ENCODE assay signal across 1 cellular context in the genomic region with DNA sequence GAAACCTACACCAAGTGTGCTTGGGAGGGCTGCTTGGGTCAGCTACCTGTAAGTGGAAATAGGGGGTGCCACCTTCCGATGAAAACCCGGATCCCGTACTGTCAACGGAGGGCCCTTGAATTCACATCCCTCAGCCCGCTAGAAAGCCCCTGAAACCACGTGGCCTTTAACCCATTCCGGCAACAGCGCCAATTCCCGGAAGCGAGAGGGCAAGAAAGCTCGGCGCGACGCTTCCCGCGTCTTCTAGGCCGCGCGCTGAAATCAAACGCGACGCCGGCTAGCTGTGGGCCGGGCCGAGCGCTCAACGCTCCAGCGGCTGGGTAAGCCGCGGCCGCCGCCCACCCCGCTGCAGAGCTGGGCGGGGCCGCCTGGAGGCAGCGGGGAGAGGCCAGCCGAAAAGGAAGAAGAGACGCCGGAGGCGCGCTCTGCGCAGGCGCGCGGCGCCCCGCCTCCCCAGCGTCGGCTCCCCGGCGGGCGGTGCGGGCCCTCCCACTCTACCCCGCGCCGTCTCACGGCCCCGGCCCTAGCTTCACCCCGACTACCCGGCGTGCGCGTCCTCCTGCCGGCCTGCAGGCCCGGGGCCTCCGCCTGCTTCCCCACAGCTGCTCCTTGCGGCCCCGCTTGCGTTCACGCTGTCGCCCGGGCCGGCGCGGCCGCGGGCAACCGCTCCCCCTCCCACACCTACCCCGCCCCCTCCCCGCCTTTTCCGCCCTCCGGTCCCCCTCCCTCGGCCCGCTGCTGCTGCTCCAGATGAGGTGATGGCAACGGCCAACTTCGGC.
TF ChIP-seq lines count a peak whose summit lies in the region.

A gene (plus strand): TSS at position 492 of the 779 bp plus-strand sequence. CDS start 267 bp downstream, at position 759.

TF ChIP-seq in WTC11, 78 proteins besides CTCF, POLR2A, EP300 and RAD21 (continued from another document and continues in another):
- no peak for TF ChIP-seq NFATC4 (CRISPR knock-in tag; IDR thresholded peaks at IDR 0.05)
- TF ChIP-seq, protein P1, sequence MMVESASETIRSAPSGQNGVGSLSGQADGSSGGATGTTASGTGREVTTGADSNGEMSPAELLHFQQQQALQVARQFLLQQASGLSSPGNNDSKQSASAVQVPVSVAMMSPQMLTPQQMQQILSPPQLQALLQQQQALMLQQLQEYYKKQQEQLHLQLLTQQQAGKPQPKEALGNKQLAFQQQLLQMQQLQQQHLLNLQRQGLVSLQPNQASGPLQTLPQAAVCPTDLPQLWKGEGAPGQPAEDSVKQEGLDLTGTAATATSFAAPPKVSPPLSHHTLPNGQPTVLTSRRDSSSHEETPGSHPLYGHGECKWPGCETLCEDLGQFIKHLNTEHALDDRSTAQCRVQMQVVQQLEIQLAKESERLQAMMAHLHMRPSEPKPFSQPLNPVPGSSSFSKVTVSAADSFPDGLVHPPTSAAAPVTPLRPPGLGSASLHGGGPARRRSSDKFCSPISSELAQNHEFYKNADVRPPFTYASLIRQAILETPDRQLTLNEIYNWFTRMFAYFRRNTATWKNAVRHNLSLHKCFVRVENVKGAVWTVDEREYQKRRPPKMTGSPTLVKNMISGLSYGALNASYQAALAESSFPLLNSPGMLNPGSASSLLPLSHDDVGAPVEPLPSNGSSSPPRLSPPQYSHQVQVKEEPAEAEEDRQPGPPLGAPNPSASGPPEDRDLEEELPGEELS (CRISPR knock-in tag; IDR thresholded peaks at IDR 0.05) = peak; percentile 90
- TF ChIP-seq ELF4 (CRISPR knock-in tag; IDR thresholded peaks at IDR 0.05; ENCODE audit: low read depth) = no peak
- TF ChIP-seq, protein P2, sequence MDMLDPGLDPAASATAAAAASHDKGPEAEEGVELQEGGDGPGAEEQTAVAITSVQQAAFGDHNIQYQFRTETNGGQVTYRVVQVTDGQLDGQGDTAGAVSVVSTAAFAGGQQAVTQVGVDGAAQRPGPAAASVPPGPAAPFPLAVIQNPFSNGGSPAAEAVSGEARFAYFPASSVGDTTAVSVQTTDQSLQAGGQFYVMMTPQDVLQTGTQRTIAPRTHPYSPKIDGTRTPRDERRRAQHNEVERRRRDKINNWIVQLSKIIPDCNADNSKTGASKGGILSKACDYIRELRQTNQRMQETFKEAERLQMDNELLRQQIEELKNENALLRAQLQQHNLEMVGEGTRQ (CRISPR knock-in tag; IDR thresholded peaks at IDR 0.05) = peak; percentile 87
- TF ChIP-seq, protein P3, sequence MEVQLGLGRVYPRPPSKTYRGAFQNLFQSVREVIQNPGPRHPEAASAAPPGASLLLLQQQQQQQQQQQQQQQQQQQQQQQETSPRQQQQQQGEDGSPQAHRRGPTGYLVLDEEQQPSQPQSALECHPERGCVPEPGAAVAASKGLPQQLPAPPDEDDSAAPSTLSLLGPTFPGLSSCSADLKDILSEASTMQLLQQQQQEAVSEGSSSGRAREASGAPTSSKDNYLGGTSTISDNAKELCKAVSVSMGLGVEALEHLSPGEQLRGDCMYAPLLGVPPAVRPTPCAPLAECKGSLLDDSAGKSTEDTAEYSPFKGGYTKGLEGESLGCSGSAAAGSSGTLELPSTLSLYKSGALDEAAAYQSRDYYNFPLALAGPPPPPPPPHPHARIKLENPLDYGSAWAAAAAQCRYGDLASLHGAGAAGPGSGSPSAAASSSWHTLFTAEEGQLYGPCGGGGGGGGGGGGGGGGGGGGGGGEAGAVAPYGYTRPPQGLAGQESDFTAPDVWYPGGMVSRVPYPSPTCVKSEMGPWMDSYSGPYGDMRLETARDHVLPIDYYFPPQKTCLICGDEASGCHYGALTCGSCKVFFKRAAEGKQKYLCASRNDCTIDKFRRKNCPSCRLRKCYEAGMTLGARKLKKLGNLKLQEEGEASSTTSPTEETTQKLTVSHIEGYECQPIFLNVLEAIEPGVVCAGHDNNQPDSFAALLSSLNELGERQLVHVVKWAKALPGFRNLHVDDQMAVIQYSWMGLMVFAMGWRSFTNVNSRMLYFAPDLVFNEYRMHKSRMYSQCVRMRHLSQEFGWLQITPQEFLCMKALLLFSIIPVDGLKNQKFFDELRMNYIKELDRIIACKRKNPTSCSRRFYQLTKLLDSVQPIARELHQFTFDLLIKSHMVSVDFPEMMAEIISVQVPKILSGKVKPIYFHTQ (CRISPR knock-in tag; IDR thresholded peaks at IDR 0.05) = no peak
- TF ChIP-seq ZNF396 (CRISPR knock-in tag; IDR thresholded peaks at IDR 0.05; ENCODE audit: borderline replicate concordance) = no peak
- TF ChIP-seq NFE2L1 (CRISPR knock-in tag; IDR thresholded peaks at IDR 0.05) = peak; percentile 98
- TF ChIP-seq ZNF219 (CRISPR knock-in tag; IDR thresholded peaks at IDR 0.05; ENCODE audit: borderline replicate concordance) = no peak
- no peak for TF ChIP-seq NR3C1 (CRISPR knock-in tag; conservative IDR thresholded peaks at IDR 0.05; ENCODE audit: low read depth)
- TF ChIP-seq, protein P4, sequence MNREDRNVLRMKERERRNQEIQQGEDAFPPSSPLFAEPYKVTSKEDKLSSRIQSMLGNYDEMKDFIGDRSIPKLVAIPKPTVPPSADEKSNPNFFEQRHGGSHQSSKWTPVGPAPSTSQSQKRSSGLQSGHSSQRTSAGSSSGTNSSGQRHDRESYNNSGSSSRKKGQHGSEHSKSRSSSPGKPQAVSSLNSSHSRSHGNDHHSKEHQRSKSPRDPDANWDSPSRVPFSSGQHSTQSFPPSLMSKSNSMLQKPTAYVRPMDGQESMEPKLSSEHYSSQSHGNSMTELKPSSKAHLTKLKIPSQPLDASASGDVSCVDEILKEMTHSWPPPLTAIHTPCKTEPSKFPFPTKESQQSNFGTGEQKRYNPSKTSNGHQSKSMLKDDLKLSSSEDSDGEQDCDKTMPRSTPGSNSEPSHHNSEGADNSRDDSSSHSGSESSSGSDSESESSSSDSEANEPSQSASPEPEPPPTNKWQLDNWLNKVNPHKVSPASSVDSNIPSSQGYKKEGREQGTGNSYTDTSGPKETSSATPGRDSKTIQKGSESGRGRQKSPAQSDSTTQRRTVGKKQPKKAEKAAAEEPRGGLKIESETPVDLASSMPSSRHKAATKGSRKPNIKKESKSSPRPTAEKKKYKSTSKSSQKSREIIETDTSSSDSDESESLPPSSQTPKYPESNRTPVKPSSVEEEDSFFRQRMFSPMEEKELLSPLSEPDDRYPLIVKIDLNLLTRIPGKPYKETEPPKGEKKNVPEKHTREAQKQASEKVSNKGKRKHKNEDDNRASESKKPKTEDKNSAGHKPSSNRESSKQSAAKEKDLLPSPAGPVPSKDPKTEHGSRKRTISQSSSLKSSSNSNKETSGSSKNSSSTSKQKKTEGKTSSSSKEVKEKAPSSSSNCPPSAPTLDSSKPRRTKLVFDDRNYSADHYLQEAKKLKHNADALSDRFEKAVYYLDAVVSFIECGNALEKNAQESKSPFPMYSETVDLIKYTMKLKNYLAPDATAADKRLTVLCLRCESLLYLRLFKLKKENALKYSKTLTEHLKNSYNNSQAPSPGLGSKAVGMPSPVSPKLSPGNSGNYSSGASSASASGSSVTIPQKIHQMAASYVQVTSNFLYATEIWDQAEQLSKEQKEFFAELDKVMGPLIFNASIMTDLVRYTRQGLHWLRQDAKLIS (CRISPR knock-in tag; IDR thresholded peaks at IDR 0.05; ENCODE audit: borderline replicate concordance) = peak; percentile 93; the same call in 1 of the 2 replicates
- TF ChIP-seq ETV6 (CRISPR knock-in tag; IDR thresholded peaks at IDR 0.05) = peak; percentile 99
- no peak for TF ChIP-seq IRF2 (CRISPR knock-in tag; IDR thresholded peaks at IDR 0.05; ENCODE audit: borderline replicate concordance, low read depth)
- TF ChIP-seq, protein P5, sequence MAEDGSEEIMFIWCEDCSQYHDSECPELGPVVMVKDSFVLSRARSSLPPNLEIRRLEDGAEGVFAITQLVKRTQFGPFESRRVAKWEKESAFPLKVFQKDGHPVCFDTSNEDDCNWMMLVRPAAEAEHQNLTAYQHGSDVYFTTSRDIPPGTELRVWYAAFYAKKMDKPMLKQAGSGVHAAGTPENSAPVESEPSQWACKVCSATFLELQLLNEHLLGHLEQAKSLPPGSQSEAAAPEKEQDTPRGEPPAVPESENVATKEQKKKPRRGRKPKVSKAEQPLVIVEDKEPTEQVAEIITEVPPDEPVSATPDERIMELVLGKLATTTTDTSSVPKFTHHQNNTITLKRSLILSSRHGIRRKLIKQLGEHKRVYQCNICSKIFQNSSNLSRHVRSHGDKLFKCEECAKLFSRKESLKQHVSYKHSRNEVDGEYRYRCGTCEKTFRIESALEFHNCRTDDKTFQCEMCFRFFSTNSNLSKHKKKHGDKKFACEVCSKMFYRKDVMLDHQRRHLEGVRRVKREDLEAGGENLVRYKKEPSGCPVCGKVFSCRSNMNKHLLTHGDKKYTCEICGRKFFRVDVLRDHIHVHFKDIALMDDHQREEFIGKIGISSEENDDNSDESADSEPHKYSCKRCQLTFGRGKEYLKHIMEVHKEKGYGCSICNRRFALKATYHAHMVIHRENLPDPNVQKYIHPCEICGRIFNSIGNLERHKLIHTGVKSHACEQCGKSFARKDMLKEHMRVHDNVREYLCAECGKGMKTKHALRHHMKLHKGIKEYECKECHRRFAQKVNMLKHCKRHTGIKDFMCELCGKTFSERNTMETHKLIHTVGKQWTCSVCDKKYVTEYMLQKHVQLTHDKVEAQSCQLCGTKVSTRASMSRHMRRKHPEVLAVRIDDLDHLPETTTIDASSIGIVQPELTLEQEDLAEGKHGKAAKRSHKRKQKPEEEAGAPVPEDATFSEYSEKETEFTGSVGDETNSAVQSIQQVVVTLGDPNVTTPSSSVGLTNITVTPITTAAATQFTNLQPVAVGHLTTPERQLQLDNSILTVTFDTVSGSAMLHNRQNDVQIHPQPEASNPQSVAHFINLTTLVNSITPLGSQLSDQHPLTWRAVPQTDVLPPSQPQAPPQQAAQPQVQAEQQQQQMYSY (CRISPR knock-in tag; IDR thresholded peaks at IDR 0.05) = peak; percentile 87
- TF ChIP-seq, protein P6, sequence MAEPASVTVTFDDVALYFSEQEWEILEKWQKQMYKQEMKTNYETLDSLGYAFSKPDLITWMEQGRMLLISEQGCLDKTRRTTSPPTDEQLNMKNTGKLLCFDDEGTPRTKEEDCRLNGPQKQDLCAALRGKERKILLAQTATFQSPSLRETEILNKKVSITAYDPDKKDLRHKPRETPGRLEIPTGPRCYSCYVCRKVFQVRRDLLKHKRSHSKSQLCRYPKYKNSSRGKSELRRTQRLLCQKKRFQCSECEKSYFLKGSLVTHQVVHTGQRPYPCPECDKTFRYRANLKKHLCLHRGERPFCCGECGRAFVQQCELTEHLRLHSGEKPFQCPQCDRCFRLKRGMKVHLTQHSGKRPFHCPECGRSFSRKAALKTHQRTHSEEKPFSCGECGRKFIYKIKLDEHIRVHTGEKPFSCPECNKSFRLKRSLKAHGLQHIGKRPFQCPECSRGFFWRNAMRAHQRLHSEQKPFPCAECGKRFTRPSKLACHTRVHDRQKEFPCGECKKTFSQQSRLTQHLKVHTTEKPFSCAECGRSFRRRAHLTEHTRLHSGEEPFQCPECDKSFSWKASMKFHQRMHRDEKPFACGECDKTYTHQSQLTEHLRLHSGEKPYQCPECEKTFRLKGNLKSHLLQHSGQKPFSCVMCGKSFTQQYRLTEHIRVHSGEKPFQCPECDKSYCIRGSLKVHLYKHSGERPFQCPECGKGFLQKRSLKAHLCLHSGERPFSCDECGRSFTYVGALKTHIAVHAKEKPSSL (CRISPR knock-in tag; conservative IDR thresholded peaks at IDR 0.05) = no peak
- TF ChIP-seq, protein P7, sequence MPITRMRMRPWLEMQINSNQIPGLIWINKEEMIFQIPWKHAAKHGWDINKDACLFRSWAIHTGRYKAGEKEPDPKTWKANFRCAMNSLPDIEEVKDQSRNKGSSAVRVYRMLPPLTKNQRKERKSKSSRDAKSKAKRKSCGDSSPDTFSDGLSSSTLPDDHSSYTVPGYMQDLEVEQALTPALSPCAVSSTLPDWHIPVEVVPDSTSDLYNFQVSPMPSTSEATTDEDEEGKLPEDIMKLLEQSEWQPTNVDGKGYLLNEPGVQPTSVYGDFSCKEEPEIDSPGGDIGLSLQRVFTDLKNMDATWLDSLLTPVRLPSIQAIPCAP (CRISPR knock-in tag; IDR thresholded peaks at IDR 0.05) = peak; percentile 92
- TF ChIP-seq, protein P8, sequence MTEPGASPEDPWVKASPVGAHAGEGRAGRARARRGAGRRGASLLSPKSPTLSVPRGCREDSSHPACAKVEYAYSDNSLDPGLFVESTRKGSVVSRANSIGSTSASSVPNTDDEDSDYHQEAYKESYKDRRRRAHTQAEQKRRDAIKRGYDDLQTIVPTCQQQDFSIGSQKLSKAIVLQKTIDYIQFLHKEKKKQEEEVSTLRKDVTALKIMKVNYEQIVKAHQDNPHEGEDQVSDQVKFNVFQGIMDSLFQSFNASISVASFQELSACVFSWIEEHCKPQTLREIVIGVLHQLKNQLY (CRISPR knock-in tag; IDR thresholded peaks at IDR 0.05) = peak; percentile 88
- no peak for TF ChIP-seq TEAD4 (CRISPR knock-in tag; IDR thresholded peaks at IDR 0.05)
- TF ChIP-seq, protein P9, sequence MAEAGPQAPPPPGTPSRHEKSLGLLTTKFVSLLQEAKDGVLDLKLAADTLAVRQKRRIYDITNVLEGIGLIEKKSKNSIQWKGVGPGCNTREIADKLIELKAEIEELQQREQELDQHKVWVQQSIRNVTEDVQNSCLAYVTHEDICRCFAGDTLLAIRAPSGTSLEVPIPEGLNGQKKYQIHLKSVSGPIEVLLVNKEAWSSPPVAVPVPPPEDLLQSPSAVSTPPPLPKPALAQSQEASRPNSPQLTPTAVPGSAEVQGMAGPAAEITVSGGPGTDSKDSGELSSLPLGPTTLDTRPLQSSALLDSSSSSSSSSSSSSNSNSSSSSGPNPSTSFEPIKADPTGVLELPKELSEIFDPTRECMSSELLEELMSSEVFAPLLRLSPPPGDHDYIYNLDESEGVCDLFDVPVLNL (CRISPR knock-in tag; IDR thresholded peaks at IDR 0.05; ENCODE audit: borderline replicate concordance, low read depth) = peak; percentile 79
- TF ChIP-seq JAZF1 (CRISPR knock-in tag; IDR thresholded peaks at IDR 0.05) = no peak
- TF ChIP-seq ZNF317 (CRISPR knock-in tag; IDR thresholded peaks at IDR 0.05; ENCODE audit: borderline replicate concordance, low read depth) = peak; percentile 60
- peak; percentile 95 for TF ChIP-seq SMAD3 (CRISPR knock-in tag; IDR thresholded peaks at IDR 0.05; ENCODE audit: borderline replicate concordance)
- TF ChIP-seq JUN (CRISPR knock-in tag; IDR thresholded peaks at IDR 0.05) = no peak; the same call in 1 of the 2 replicates
- no peak for TF ChIP-seq EMX1 (CRISPR knock-in tag; IDR thresholded peaks at IDR 0.05)
- peak; percentile 96 for TF ChIP-seq TP53 (CRISPR knock-in tag; IDR thresholded peaks at IDR 0.05)
- TF ChIP-seq SP1 (CRISPR knock-in tag; conservative IDR thresholded peaks at IDR 0.05) = peak; percentile 91
- TF ChIP-seq, protein P10, sequence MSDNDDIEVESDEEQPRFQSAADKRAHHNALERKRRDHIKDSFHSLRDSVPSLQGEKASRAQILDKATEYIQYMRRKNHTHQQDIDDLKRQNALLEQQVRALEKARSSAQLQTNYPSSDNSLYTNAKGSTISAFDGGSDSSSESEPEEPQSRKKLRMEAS (CRISPR knock-in tag; IDR thresholded peaks at IDR 0.05) = peak; percentile 99
- no peak for TF ChIP-seq ZNF423 (CRISPR knock-in tag; IDR thresholded peaks at IDR 0.05)
- peak; percentile 95 for TF ChIP-seq RELA (CRISPR knock-in tag; IDR thresholded peaks at IDR 0.05; ENCODE audit: borderline replicate concordance)
- TF ChIP-seq, protein P11, sequence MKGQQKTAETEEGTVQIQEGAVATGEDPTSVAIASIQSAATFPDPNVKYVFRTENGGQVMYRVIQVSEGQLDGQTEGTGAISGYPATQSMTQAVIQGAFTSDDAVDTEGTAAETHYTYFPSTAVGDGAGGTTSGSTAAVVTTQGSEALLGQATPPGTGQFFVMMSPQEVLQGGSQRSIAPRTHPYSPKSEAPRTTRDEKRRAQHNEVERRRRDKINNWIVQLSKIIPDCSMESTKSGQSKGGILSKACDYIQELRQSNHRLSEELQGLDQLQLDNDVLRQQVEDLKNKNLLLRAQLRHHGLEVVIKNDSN (CRISPR knock-in tag; IDR thresholded peaks at IDR 0.05) = peak; percentile 90
- peak; percentile 83; the same call in 1 of the 2 replicates for TF ChIP-seq CREM (CRISPR knock-in tag; IDR thresholded peaks at IDR 0.05)
- no peak for TF ChIP-seq MXD4 (CRISPR knock-in tag; IDR thresholded peaks at IDR 0.05; ENCODE audit: borderline replicate concordance)
